Comparison of ENCODE assay signal across 9 cellular contexts in genomic region chr7:23654508-23654907, GRCh38.
DNase-seq lines count a peak whose midpoint lies in the region; ATAC-seq, FAIRE-seq and TF ChIP-seq lines count a peak whose summit lies in the region.
"Had no signal": no experiment of that assay in that cellular context is flagged by ENCODE, and none has a peak within 500 bp of the region (broad histone marks: within the 10 kb centered on the region; RNA-seq: fewer than 3 reads in every experiment).

No MANE protein-coding gene starts in this region.

- TF ChIP-seq POLR2A in H54 (IDR thresholded peaks at IDR 0.05; ENCODE audit: low read depth, low read length) = no peak

- peaks cover 2% of the 10 kb centered on the region for H3K27me3 Mint-ChIP-seq in T-helper 2 cell treated with Interferon-gamma antibody and Interleukin-4, amounts not matched to agents 5 μg/mL and 100 μg/mL, for 36 hours (ENCODE audit: low read depth)

- ATAC-seq in HG03342 (IDR thresholded peaks at IDR 0.05; ENCODE audit: unreplicated experiment) (no peak), GM19324 (IDR thresholded peaks at IDR 0.05; ENCODE audit: low FRiP score, unreplicated experiment) (no peak)

- H3K36me3 Mint-ChIP-seq in T-helper 2 cell treated with Interferon-gamma antibody and Interleukin-4, amounts not matched to agents 5 μg/mL and 100 μg/mL, for 36 hours (ENCODE audit: low read depth) = no peaks in the 10 kb centered on the region

- no peak overlapping the region for H3K4me3 Mint-ChIP-seq in T-helper 2 cell treated with Interferon-gamma antibody and Interleukin-4, amounts not matched to agents 5 μg/mL and 100 μg/mL, for 36 hours

- DNase-seq in AG08396 (ENCODE audit: low spot score) (peak; percentile 10), H54 (ENCODE audit: insufficient read length, low spot score) (peak; percentile 47), SKM-1 treated with dmso at 0.1 percent for 144 hours (lab: John Stamatoyannopoulos, UW; ENCODE audit: unreplicated experiment) (peak; percentile 61), iPS-NIHi11 (ENCODE audit: low spot score) (peak; percentile 26), NCI-H2196 treated with DMSO at 0.1 percent for 48 hours (lab: John Stamatoyannopoulos, UW; ENCODE audit: unreplicated experiment) (no peak)
- DNase-seq in T-helper 2 cell treated with Interferon-gamma antibody and Interleukin-4, amounts not matched to agents 5 μg/mL and 100 μg/mL, for 36 hours (ENCODE audit: low spot score) = no peak
- DNase-seq: NCI-H1105 had no signal

- no peak overlapping the region for H3K27ac Mint-ChIP-seq in T-helper 2 cell treated with Interferon-gamma antibody and Interleukin-4, amounts not matched to agents 5 μg/mL and 100 μg/mL, for 36 hours

- peak; percentile 69 for FAIRE-seq in H54 (lab: Jason Lieb, UNC)

- H3K9me3 Mint-ChIP-seq in T-helper 2 cell treated with Interferon-gamma antibody and Interleukin-4, amounts not matched to agents 5 μg/mL and 100 μg/mL, for 36 hours = peaks cover 30% of the 10 kb centered on the region

- no peaks in the 10 kb centered on the region for H3K4me1 Mint-ChIP-seq in T-helper 2 cell treated with Interferon-gamma antibody and Interleukin-4, amounts not matched to agents 5 μg/mL and 100 μg/mL, for 36 hours (ENCODE audit: low read depth)

Comparison
In these comparisons a context has a peak if more than half of its experiments do, and no peak if none do; other contexts are left out.
1. DNase-seq: peak in AG08396 (single experiment), H54 (single experiment), SKM-1 treated with dmso at 0.1 percent for 144 hours (single experiment) and iPS-NIHi11 (single experiment); none in NCI-H2196 treated with DMSO at 0.1 percent for 48 hours (single experiment) and T-helper 2 cell treated with Interferon-gamma antibody and Interleukin-4, amounts not matched to agents 5 μg/mL and 100 μg/mL, for 36 hours (single experiment).